In genomic region chr2:99032786-99033185, GRCh38 we compare ENCODE assay signal across 24 cellular contexts.
DNase-seq lines count a peak whose midpoint lies in the region; ATAC-seq and TF ChIP-seq lines count a peak whose summit lies in the region.
"Had no signal": no experiment of that assay in that cellular context is flagged by ENCODE, and none has a peak within 500 bp of the region (broad histone marks: within the 10 kb centered on the region; RNA-seq: fewer than 3 reads in every experiment).

No MANE protein-coding gene starts in this region.

- peaks cover 10 to 12% of the 10 kb centered on the region in 2 donors for H3K36me3 Mint-ChIP-seq in stimulated activated naive B cell treated with anti-CD40 and anti-IgM and Interleukin-4, amounts not matched to agents 10 μg/mL and 1 μg/mL and 100 μg/mL, for 72 hours
- H3K36me3 Mint-ChIP-seq: neural progenitor cell had no signal

- no peak for TF ChIP-seq CTCF in HCT116 (IDR thresholded peaks at IDR 0.05 in 2 of 3, conservative IDR thresholded peaks at IDR 0.05 in 1 of 3; ENCODE audit: borderline replicate concordance in 1 of 3, insufficient read depth in 1 of 3, low read depth in 2 of 3, low read length in 2 of 3)
- no peak for TF ChIP-seq CTCF in epithelial cell of esophagus (IDR thresholded peaks at IDR 0.05; ENCODE audit: insufficient read depth, low read depth, low read length, missing control alignments)
- no peak for TF ChIP-seq CTCF in retinal pigment epithelial cell (conservative IDR thresholded peaks at IDR 0.05; ENCODE audit: low read depth, low read length)

- H3K9me2 ChIP-seq in HCT116 (ENCODE audit: insufficient read depth): no peaks in the 10 kb centered on the region
- H3K9me2 ChIP-seq: SK-N-SH had no signal

- H3K27ac Mint-ChIP-seq in stimulated activated naive B cell treated with anti-CD40 and anti-IgM and Interleukin-4, amounts not matched to agents 10 μg/mL and 1 μg/mL and 100 μg/mL, for 72 hours: no peak overlapping the region
- H3K27ac Mint-ChIP-seq: activated CD4-positive, alpha-beta memory T cell treated with anti-CD3 and anti-CD28 coated beads, Interleukin-2, amount 10 ng/mL, durations not matched to agents 7 days and 5 days; CD4-positive, alpha-beta T cell; neural progenitor cell; progenitor cell of endocrine pancreas; WTC11 had no signal

- DNase-seq in HCT116 (ENCODE audit: low read depth, low spot score) (peak; percentile 1), M059J (ENCODE audit: low read depth) (peak; percentile 0), epithelial cell of esophagus (ENCODE audit: low read depth) (peak; percentile 78), retinal pigment epithelial cell (ENCODE audit: low read depth) (peak; percentile 9), SKM-1 (lab: John Stamatoyannopoulos, UW; ENCODE audit: unreplicated experiment) (no peak), DMS 273 treated with DMSO at 0.1 percent for 48 hours (lab: John Stamatoyannopoulos, UW) (no peak)
- no peak for DNase-seq in stimulated activated naive B cell treated with anti-CD40 and anti-IgM and Interleukin-4, amounts not matched to agents 10 μg/mL and 1 μg/mL and 100 μg/mL, for 72 hours
- DNase-seq: activated CD4-positive, alpha-beta memory T cell treated with anti-CD3 and anti-CD28 coated beads, Interleukin-2, amount 10 ng/mL, durations not matched to agents 7 days and 5 days; activated naive CD4-positive, alpha-beta T cell treated with Interleukin-2 at 50 U/mL for 16 hours; activated T-cell treated with anti-CD3 and anti-CD28 coated beads, Interleukin-2, amount 50 U/mL, for 1 hour; amygdala; caudate nucleus; CD4-positive, alpha-beta T cell; lower lobe of right lung; NCI-H1417 treated with DMSO at 0.1 percent for 48 hours; NCI-H510A; SK-N-SH; stimulated activated CD4-positive, alpha-beta T cell treated with anti-CD3 and anti-CD28 coated beads, Interleukin-1b, Interleukin-23, amount 100 ng/mL, for 48 hours had no signal

- BruUV-seq in HCT116 (replicated peaks; lab: Mats Ljungman, UMichigan): no TSS peak

- no peaks in the 10 kb centered on the region for H3K4me1 Mint-ChIP-seq in stimulated activated naive B cell treated with anti-CD40 and anti-IgM and Interleukin-4, amounts not matched to agents 10 μg/mL and 1 μg/mL and 100 μg/mL, for 72 hours
- H3K4me1 Mint-ChIP-seq: neural progenitor cell had no signal

- no peaks in the 10 kb centered on the region for H3K36me3 ChIP-seq in HCT116 (ENCODE audit: control insufficient read depth in 1 of 2, insufficient read depth in 2 of 2, low read length in 2 of 2)
- H3K36me3 ChIP-seq: lower lobe of right lung, neural progenitor cell, thoracic aorta had no signal

- H2AFZ ChIP-seq in HCT116 (ENCODE audit: low read depth, low read length, poor library complexity, severe bottlenecking): no peak overlapping the region
- H2AFZ ChIP-seq: hepatocyte, neural progenitor cell had no signal

- no peaks in the 10 kb centered on the region for H3K9me3 Mint-ChIP-seq in stimulated activated naive B cell treated with anti-CD40 and anti-IgM and Interleukin-4, amounts not matched to agents 10 μg/mL and 1 μg/mL and 100 μg/mL, for 72 hours
- H3K9me3 Mint-ChIP-seq: activated CD4-positive, alpha-beta memory T cell treated with anti-CD3 and anti-CD28 coated beads, Interleukin-2, amount 10 ng/mL, durations not matched to agents 7 days and 5 days; CD4-positive, alpha-beta T cell; neural progenitor cell had no signal

- no peaks in the 10 kb centered on the region for H3K9me3 ChIP-seq in HCT116 (ENCODE audit: control insufficient read depth in 1 of 2, insufficient read depth in 1 of 2, low read depth in 1 of 2, low read length in 2 of 2)
- H3K9me3 ChIP-seq: lower lobe of right lung, SK-N-SH, thoracic aorta had no signal

- H4K20me1 ChIP-seq in HCT116 (ENCODE audit: insufficient read depth): no peaks in the 10 kb centered on the region; the same call in 1 of the 2 replicates

- TF ChIP-seq POLR2A in HCT116 (IDR thresholded peaks at IDR 0.05; ENCODE audit: borderline replicate concordance, extremely low read depth, insufficient read depth, insufficient read length): no peak

- CTCF ChIA-PET in HCT116 (lab: Charles Lee): no interaction called here

- intact Hi-C loops in HCT116 (cut with micrococcal nuclease): no loop called here

- peaks cover 0 to 9% of the 10 kb centered on the region in 2 experiments; a peak in 1 of 4 replicates for H3K4me1 ChIP-seq in HCT116 (ENCODE audit: control insufficient read depth in 1 of 2, insufficient read depth in 2 of 2, low read length in 2 of 2)
- H3K4me1 ChIP-seq: lower lobe of right lung, neural progenitor cell had no signal

- RAD21 ChIA-PET in HCT116 (lab: Charles Lee; ENCODE audit: low non-redundant PET in 1 of 2, low total read pairs in 2 of 2, uncharacterized antibody in 2 of 2, unreplicated experiment in 2 of 2): no interaction called here

- TF ChIP-seq RAD21 in HCT116 (IDR thresholded peaks at IDR 0.05; ENCODE audit: low read depth): no peak

- H3K4me3 Mint-ChIP-seq in stimulated activated naive B cell treated with anti-CD40 and anti-IgM and Interleukin-4, amounts not matched to agents 10 μg/mL and 1 μg/mL and 100 μg/mL, for 72 hours: no peak overlapping the region
- H3K4me3 Mint-ChIP-seq: activated CD4-positive, alpha-beta memory T cell treated with anti-CD3 and anti-CD28 coated beads, Interleukin-2, amount 10 ng/mL, durations not matched to agents 7 days and 5 days; CD4-positive, alpha-beta T cell; neural progenitor cell; WTC11 had no signal

- POLR2A ChIA-PET in HCT116 (lab: Charles Lee): no interaction called here

- no peak overlapping the region for H3K27ac ChIP-seq in HCT116 (ENCODE audit: low read depth, low read length)
- H3K27ac ChIP-seq: hepatocyte, lower lobe of right lung, neural progenitor cell, skin epidermis, thoracic aorta had no signal

- H3K27me3 ChIP-seq in HCT116 (ENCODE audit: insufficient read depth, low read length): no peaks in the 10 kb centered on the region
- H3K27me3 ChIP-seq: hepatocyte, neural progenitor cell had no signal

- H3K4me2 ChIP-seq in HCT116 (ENCODE audit: low read length): peak overlapping the region; percentile 14
- H3K4me2 ChIP-seq: hepatocyte, neural progenitor cell, SK-N-SH had no signal

- H3K4me3 ChIP-seq in HCT116 (replicated peaks in 1 of 2; ENCODE audit: low read depth in 1 of 2, low read length in 2 of 2) (no peak overlapping the region), epithelial cell of esophagus (ENCODE audit: low read length) (no peak overlapping the region), retinal pigment epithelial cell (ENCODE audit: low read length) (no peak overlapping the region)
- H3K4me3 ChIP-seq: hepatocyte, lower lobe of right lung, neural progenitor cell, skin epidermis, thoracic aorta had no signal

- ATAC-seq in HCT116: peak; percentile 34; the same call in 1 of the 2 replicates
- ATAC-seq in stimulated activated naive B cell treated with anti-CD40 and anti-IgM and Interleukin-4, amounts not matched to agents 10 μg/mL and 1 μg/mL and 100 μg/mL, for 72 hours (replicated peaks): no peak
- ATAC-seq: lower lobe of right lung, WTC11 had no signal

- no peak overlapping the region for H3K9ac ChIP-seq in HCT116 (ENCODE audit: low read length)
- H3K9ac ChIP-seq: neural progenitor cell, SK-N-SH had no signal

- no peaks in the 10 kb centered on the region for H3K27me3 Mint-ChIP-seq in stimulated activated naive B cell treated with anti-CD40 and anti-IgM and Interleukin-4, amounts not matched to agents 10 μg/mL and 1 μg/mL and 100 μg/mL, for 72 hours
- H3K27me3 Mint-ChIP-seq: CD4-positive, alpha-beta T cell; progenitor cell of endocrine pancreas had no signal

- no peaks in the 10 kb centered on the region for H3K79me2 ChIP-seq in HCT116 (ENCODE audit: insufficient read depth, low read length)
- H3K79me2 ChIP-seq: hepatocyte had no signal

TF ChIP-seq in HCT116, 20 proteins besides CTCF, POLR2A, EP300 and RAD21:
- TF ChIP-seq SIN3A (IDR thresholded peaks at IDR 0.05; ENCODE audit: low read depth): no peak
- no peak for TF ChIP-seq EZH2 (IDR thresholded peaks at IDR 0.05)
- TF ChIP-seq EGR1 (IDR thresholded peaks at IDR 0.05; ENCODE audit: low read depth): no peak
- TF ChIP-seq, protein P1, sequence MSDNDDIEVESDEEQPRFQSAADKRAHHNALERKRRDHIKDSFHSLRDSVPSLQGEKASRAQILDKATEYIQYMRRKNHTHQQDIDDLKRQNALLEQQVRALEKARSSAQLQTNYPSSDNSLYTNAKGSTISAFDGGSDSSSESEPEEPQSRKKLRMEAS (IDR thresholded peaks at IDR 0.05): no peak
- TF ChIP-seq FOSL1 (IDR thresholded peaks at IDR 0.05; ENCODE audit: low read depth): no peak

Comparison
In these comparisons a context has a peak if more than half of its experiments do, and no peak if none do; other contexts are left out.
1. DNase-seq: peak in HCT116 (single experiment), M059J (single experiment), epithelial cell of esophagus (single experiment) and retinal pigment epithelial cell (single experiment); none in SKM-1 (single experiment), DMS 273 treated with DMSO at 0.1 percent for 48 hours (single experiment) and stimulated activated naive B cell treated with anti-CD40 and anti-IgM and Interleukin-4, amounts not matched to agents 10 μg/mL and 1 μg/mL and 100 μg/mL, for 72 hours (single experiment).